2 cellular contexts compared by ENCODE assay signal in the genomic region with DNA sequence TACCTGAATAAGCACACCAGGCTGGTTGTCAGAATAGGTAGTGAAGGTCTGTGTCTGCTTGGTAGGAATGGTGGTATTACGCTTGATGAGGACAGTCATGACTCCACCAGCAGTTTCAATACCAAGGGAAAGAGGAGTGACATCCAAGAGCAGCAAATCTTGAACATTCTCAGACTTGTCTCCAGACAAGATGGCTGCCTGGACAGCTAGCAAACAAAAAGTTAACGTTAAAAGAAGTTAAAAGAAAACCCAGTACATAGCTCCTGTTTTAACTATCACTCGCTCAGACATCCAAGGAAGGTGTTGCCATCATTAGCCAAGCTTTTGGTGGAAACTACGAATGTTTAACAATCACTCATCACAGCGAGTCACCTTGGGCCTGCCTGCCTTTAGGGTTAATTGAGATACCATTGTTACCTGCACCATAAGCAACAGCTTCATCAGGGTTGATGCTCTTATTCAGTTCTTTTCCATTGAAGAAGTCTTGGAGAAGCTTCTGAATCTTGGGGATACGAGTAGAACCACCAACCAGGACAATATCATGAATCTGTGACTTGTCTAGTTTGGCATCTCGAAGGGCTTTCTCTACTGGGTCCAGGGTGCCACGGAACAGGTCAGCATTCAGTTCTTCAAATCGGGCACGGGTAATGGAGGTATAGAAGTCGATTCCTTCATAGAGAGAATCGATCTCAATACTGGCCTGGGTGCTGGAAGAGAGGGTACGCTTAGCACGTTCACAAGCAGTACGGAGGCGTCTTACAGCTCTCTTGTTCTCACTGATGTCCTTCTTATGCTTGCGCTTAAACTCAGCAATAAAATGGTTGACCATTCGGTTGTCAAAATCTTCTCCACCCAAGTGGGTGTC.
TF ChIP-seq lines count a peak whose summit lies in the region.

No MANE protein-coding gene starts in this region.

TF ChIP-seq in WTC11, 78 proteins besides CTCF, POLR2A, EP300 and RAD21:
- TF ChIP-seq CREM (CRISPR knock-in tag; IDR thresholded peaks at IDR 0.05) = peak; percentile 42; the same call in 1 of the 2 replicates

TF ChIP-seq in K562, 482 proteins besides CTCF, POLR2A, EP300 and RAD21:
- peak; percentile 18; the same call in 1 of the 2 replicates for TF ChIP-seq POLR2AphosphoS5 (IDR thresholded peaks at IDR 0.05; ENCODE audit: control insufficient read depth, insufficient read depth, low read depth, low read length)
- TF ChIP-seq YY1 (IDR thresholded peaks at IDR 0.05; ENCODE audit: borderline replicate concordance in 1 of 3, control insufficient read depth in 1 of 3, extremely low read depth in 1 of 3, insufficient read depth in 3 of 3, insufficient read length in 1 of 3, insufficient replicate concordance in 2 of 3, low read depth in 1 of 3, low read length in 2 of 3) = peak in 1 of 3 experiments; percentile 28
- TF ChIP-seq, protein P1, sequence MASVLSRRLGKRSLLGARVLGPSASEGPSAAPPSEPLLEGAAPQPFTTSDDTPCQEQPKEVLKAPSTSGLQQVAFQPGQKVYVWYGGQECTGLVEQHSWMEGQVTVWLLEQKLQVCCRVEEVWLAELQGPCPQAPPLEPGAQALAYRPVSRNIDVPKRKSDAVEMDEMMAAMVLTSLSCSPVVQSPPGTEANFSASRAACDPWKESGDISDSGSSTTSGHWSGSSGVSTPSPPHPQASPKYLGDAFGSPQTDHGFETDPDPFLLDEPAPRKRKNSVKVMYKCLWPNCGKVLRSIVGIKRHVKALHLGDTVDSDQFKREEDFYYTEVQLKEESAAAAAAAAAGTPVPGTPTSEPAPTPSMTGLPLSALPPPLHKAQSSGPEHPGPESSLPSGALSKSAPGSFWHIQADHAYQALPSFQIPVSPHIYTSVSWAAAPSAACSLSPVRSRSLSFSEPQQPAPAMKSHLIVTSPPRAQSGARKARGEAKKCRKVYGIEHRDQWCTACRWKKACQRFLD (CRISPR knock-in tag; IDR thresholded peaks at IDR 0.05) = 0 out of 2 replicates have a peak, but pooled peaks have one; percentile 40
